In the genomic region with DNA sequence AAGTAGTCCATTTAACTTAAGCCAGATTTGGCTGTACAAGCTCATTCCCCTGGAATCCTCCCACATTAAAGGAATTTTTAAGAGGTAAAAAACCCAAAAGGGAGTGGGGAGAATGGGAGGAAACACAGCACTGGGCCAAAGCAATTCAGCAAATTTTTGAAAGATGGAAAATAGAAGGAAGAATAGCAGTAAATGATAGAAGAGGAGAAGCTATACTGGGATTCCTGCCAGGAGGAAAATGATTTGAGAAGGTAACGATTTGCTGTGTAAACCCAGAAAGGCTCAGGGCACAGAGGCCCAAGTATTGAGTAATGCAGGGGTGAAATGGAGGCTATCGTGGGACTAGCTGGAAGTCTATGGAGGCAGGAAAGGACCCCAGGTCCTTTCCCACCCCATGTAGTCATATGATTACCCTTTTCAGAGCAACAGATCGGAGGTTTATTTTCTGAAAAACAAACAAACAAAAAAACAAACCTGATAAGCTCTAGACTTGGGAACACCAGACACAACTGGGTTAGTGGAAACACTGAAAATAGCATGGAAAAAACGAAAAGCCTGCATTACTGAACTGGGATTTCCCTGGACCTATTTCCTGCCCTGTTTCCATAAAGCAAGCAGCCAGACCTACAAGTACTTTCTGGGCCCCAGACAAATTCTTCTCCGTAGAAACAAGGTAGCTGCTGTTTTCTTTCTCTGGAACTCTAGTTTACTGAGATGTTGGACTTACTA, we compare ENCODE assay signal across 1 cellular context.
TF ChIP-seq lines count a peak whose summit lies in the region.

No MANE protein-coding gene starts in this region.

TF ChIP-seq in IMR-90, 13 proteins besides CTCF, POLR2A, EP300 and RAD21:
- no peak for TF ChIP-seq FOS (IDR thresholded peaks at IDR 0.05; ENCODE audit: low read depth, low read length)
- TF ChIP-seq USF2 (IDR thresholded peaks at IDR 0.05; ENCODE audit: low read depth, low read length): no peak
- TF ChIP-seq BHLHE40 (IDR thresholded peaks at IDR 0.05; ENCODE audit: low read depth, low read length): no peak
- peak; percentile 70 for TF ChIP-seq CEBPB (IDR thresholded peaks at IDR 0.05; ENCODE audit: low read depth, low read length)
- no peak for TF ChIP-seq RFX5 (IDR thresholded peaks at IDR 0.05; ENCODE audit: low read depth, low read length)
